In genomic region chr1:31394628-31395193, GRCh38 we compare ENCODE assay signal across 8 cellular contexts. TPM values are rescaled to one million over a fixed set of nuclear protein-coding genes. Genes with fewer than 3 reads are reported as not detected.
DNase-seq lines count a peak whose midpoint lies in the region; ATAC-seq and TF ChIP-seq lines count a peak whose summit lies in the region.

No MANE protein-coding gene starts in this region.

- H3K4me3 ChIP-seq in HUES64 (ENCODE audit: low read length) (peak overlapping the region; percentile 58), NT2/D1 (ENCODE audit: insufficient read length, low read depth) (peak overlapping the region; percentile 39), epithelial cell of esophagus (ENCODE audit: low read length) (no peak overlapping the region), mucosa of stomach (ENCODE audit: low read length) (no peak overlapping the region)

- peak overlapping the region; percentile 45 for H3K9ac ChIP-seq in HUES64 (ENCODE audit: low read depth, low read length)
- H3K9ac ChIP-seq in NT2/D1 (ENCODE audit: insufficient read length, low read depth), result peak overlapping the region; percentile 65
- H3K9ac ChIP-seq in mucosa of stomach (ENCODE audit: low read length), result peak overlapping the region; percentile 26

- DNase-seq in AG08395 (ENCODE audit: low spot score) (peak; percentile 85), NT2/D1 (ENCODE audit: low read depth, low spot score) (peak; percentile 88), epithelial cell of esophagus (ENCODE audit: low read depth) (peak; percentile 92)
- DNase-seq in activated CD8-positive, alpha-beta memory T cell treated with anti-CD3 and anti-CD28 coated beads, Interleukin-2, amount 50 U/mL, for 4 hours, result peak; percentile 79
- DNase-seq in stimulated activated CD8-positive, alpha-beta memory T cell treated with anti-CD3 and anti-CD28 coated beads, Interleukin-4, amount 100 ng/mL, for 4 hours (ENCODE audit: low read depth in 2 of 2, low spot score in 1 of 2), result peak; percentile 41 to 51

- peak; percentile 69 for ATAC-seq in GM19025 (IDR thresholded peaks at IDR 0.05; ENCODE audit: low read depth, unreplicated experiment)

- H3K27ac ChIP-seq in HUES64 (ENCODE audit: low read depth, low read length), result no peak overlapping the region

- peak; percentile 83 for TF ChIP-seq CTCF in epithelial cell of esophagus (IDR thresholded peaks at IDR 0.05; ENCODE audit: insufficient read depth, low read depth, low read length, missing control alignments)

- H3K4me1 ChIP-seq in HUES64 (ENCODE audit: insufficient read depth, low read length), result peaks cover 7% of the 10 kb centered on the region; the same call in 1 of the 2 replicates
- no peaks in the 10 kb centered on the region for H3K4me1 ChIP-seq in NT2/D1 (ENCODE audit: insufficient read depth, insufficient read length)
- peaks cover 23% of the 10 kb centered on the region for H3K4me1 ChIP-seq in mucosa of stomach (ENCODE audit: control insufficient read depth, insufficient read depth, low read length)

- no peaks in the 10 kb centered on the region for H3K9me3 ChIP-seq in HUES64 (ENCODE audit: insufficient read depth, low read depth, low read length)
- H3K9me3 ChIP-seq in NT2/D1 (ENCODE audit: insufficient read depth, low read length), result no peaks in the 10 kb centered on the region
- H3K9me3 ChIP-seq in mucosa of stomach (ENCODE audit: control insufficient read depth, low read length), result no peaks in the 10 kb centered on the region

- H3K27me3 ChIP-seq in HUES64 (ENCODE audit: insufficient read depth, low read length) (0 out of 2 replicates have a peak, but pooled peaks cover 3% of the 10 kb centered on the region), NT2/D1 (ENCODE audit: insufficient read depth, insufficient read length) (peaks cover 9% of the 10 kb centered on the region), mucosa of stomach (ENCODE audit: control insufficient read depth, insufficient read depth, low read length) (no peaks in the 10 kb centered on the region)

- H3K36me3 ChIP-seq in HUES64 (ENCODE audit: insufficient read depth, low read length) (no peaks in the 10 kb centered on the region), NT2/D1 (ENCODE audit: insufficient read depth, insufficient read length, low read length) (no peaks in the 10 kb centered on the region), mucosa of stomach (ENCODE audit: control insufficient read depth, insufficient read depth, low read length) (no peaks in the 10 kb centered on the region)

- WGBS in HUES64, result 4% methylated on average over 35 of the region's 35 CpGs

RNA-seq across cellular contexts. Expression of gene SERINC2, which starts 18.3 kb away (rescaled TPM):
- 12.5 TPM for polyA plus RNA-seq in HUES64 (2013, experiment 1 of 2)
- 19.7 TPM for polyA plus RNA-seq in HUES64 (2013, experiment 2 of 2)

RNA-seq across cellular contexts. Expression of gene FABP3, which starts 21.8 kb away (rescaled TPM):
- 27.3 TPM for polyA plus RNA-seq in HUES64 (2013, experiment 1 of 2)
- 26.8 TPM for polyA plus RNA-seq in HUES64 (2013, experiment 2 of 2)

Comparison
In these comparisons a context has a peak if more than half of its experiments do, and no peak if none do; other contexts are left out.
1. H3K4me3 ChIP-seq: peak in HUES64 (single experiment) and NT2/D1 (single experiment); none in epithelial cell of esophagus (single experiment) and mucosa of stomach (single experiment).
2. Peak in every context shown above with its lines, with median percentiles within 50 percentile points of each other: DNase-seq and H3K9ac ChIP-seq.